8 cellular contexts compared by ENCODE assay signal in genomic region chrX:41922125-41922521, GRCh38. TPM values are rescaled to one million over a fixed set of nuclear protein-coding genes. Genes with fewer than 3 reads are reported as not detected.
DNase-seq lines count a peak whose midpoint lies in the region; ATAC-seq and TF ChIP-seq lines count a peak whose summit lies in the region.

No MANE protein-coding gene starts in this region.

- POLR2A ChIA-PET in T-cell (lab: Charles Lee): interaction anchor here in 1 of 2 donors (0.6 kb wide), 1 partner anchor 587 kb away, joined by 3 read pairs; no protein-coding TSS in a partner anchor

- intact Hi-C loops in dorsolateral prefrontal cortex (cut with DNase I) (loop anchor here (10.0 kb wide), 2 partner anchors 57 to 1733 kb away; partner anchors contain the start of gene MAOA (in 2 of the 2)), left colon (cut with DNase I, micrococcal nuclease) (no loop called here)

- peak overlapping the region; percentile 90 to 96 (median 90) for H3K4me3 Mint-ChIP-seq in T-cell
- peak overlapping the region; percentile 85 to 95 (median 91) for H3K4me3 Mint-ChIP-seq in naive B cell

- H3K27ac ChIP-seq in C4-2B: peak overlapping the region; percentile 75
- peak overlapping the region in 5 of 59 donors; percentile 37 to 88 (median 80) for H3K27ac ChIP-seq in dorsolateral prefrontal cortex

- DNase-seq in HFF-Myc (ENCODE audit: extremely low read depth, low read depth) (no peak), T-cell (peak in 5 of 34 experiments; percentile 2 to 32 (median 23)), dorsolateral prefrontal cortex (peak in 1 of 10 donors; percentile 14), naive B cell (peak; percentile 1), mucosa of gallbladder (ENCODE audit: low spot score) (no peak), GOT3 (lab: John Stamatoyannopoulos, UW) (no peak), left colon (no peak)

- no peaks in the 10 kb centered on the region for H3K9me3 Mint-ChIP-seq in T-cell
- H3K9me3 Mint-ChIP-seq in naive B cell: peaks cover 0 to 1% (median 0%) of the 10 kb centered on the region in 7 donors

- peaks cover 0 to 5% of the 10 kb centered on the region in 2 donors for H3K27me3 Mint-ChIP-seq in T-cell
- H3K27me3 Mint-ChIP-seq in naive B cell: no peaks in the 10 kb centered on the region

- H3K4me1 Mint-ChIP-seq in T-cell (peaks cover 34 to 44% (median 40%) of the 10 kb centered on the region in 3 donors), naive B cell (peaks cover 8 to 15% (median 13%) of the 10 kb centered on the region in 3 donors)

- ATAC-seq in T-cell (replicated peaks in 1 of 4) (no peak), naive B cell (ENCODE audit: low read depth in 2 of 2) (no peak), left colon (no peak)

- H3K4me3 ChIP-seq in HFF-Myc (replicated peaks; ENCODE audit: low read depth, low read length) (peak overlapping the region; percentile 68), dorsolateral prefrontal cortex (peak overlapping the region; percentile 32 to 79 (median 65))

- TF ChIP-seq CTCF in C4-2B (conservative IDR thresholded peaks at IDR 0.05): no peak
- TF ChIP-seq CTCF in HFF-Myc (IDR thresholded peaks at IDR 0.05; ENCODE audit: low read depth, low read length, missing control alignments): no peak
- TF ChIP-seq CTCF in dorsolateral prefrontal cortex (IDR thresholded peaks at IDR 0.05 in 54 of 56, conservative IDR thresholded peaks at IDR 0.05 in 2 of 56; ENCODE audit: low read depth in 1 of 56, partially characterized antibody in 56 of 56): no peak

- no peaks in the 10 kb centered on the region for H3K36me3 Mint-ChIP-seq in T-cell
- no peaks in the 10 kb centered on the region for H3K36me3 Mint-ChIP-seq in naive B cell

- CTCF ChIA-PET in T-cell (lab: Charles Lee): interaction anchor here in 1 of 2 donors (0.5 to 0.6 kb wide), 3 partner anchors 11 to 1300 kb away, joined by 3 to 4 read pairs (median 4); no protein-coding TSS in a partner anchor

- peak overlapping the region; percentile 88 to 92 for H3K27ac Mint-ChIP-seq in T-cell
- H3K27ac Mint-ChIP-seq in naive B cell: peak overlapping the region in 4 of 6 donors; percentile 33 to 67 (median 50)

- peaks cover 0 to 56% (median 9%) of the 10 kb centered on the region in 45 donors for H3K27me3 ChIP-seq in dorsolateral prefrontal cortex

RNA-seq across cellular contexts. Expression of gene CASK, which starts 1.2 kb away (rescaled TPM):
- total RNA-seq in T-cell (10 to 100 TPM; 52.6 to 81.6 (median 67.5) TPM), dorsolateral prefrontal cortex (10 to 100 TPM; 35.0 to 72.8 (median 52.6) TPM), mucosa of gallbladder (56.1 TPM), left colon (100 to 1,000 TPM in 1 of 2 donors, 10 to 100 TPM in 1; 88.3 to 112 TPM)
- 10 to 100 TPM in 1 of 6 donors, 1 to 10 TPM in 5; 2.6 to 10.8 (median 6.2) TPM for polyA plus RNA-seq in naive B cell (ENCODE audit: low read depth in 6 of 6)

Comparison
In these comparisons a context has a peak if more than half of its experiments do, and no peak if none do; other contexts are left out.
1. intact Hi-C loops: an anchor here in dorsolateral prefrontal cortex (10.0 kb wide); none called in left colon.